16 cellular contexts compared by ENCODE assay signal in the genomic region with DNA sequence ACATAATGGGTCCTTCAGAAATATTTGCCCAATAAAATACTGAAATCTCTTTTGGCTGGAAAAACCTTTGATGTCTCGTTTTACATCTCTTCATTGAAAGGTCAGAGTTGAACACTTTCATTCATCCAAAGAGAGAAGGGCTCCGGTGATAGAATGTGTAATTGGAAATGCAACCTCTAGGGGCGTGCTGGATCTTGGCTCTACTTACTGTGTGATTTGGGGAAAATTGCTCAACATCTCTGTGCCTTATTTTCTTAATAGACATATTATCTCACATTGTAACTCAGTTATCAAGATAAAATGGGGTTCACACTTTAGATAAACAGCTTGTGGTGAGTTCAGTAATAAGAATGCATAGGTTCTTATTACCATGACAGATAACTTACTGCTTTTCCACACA.
DNase-seq lines count a peak whose midpoint lies in the region; ATAC-seq and TF ChIP-seq lines count a peak whose summit lies in the region.
"Had no signal": no experiment of that assay in that cellular context is flagged by ENCODE, and none has a peak within 500 bp of the region (broad histone marks: within the 10 kb centered on the region; RNA-seq: fewer than 3 reads in every experiment).

No MANE protein-coding gene starts in this region.

- H3K36me3 Mint-ChIP-seq in WTC11 (no peaks in the 10 kb centered on the region), glutamatergic neuron (ENCODE audit: unreplicated experiment) (no peaks in the 10 kb centered on the region), natural killer cell (peaks cover 8% of the 10 kb centered on the region)

- H3K4me2 ChIP-seq in HCT116 (ENCODE audit: low read length) = no peak overlapping the region

- no peaks in the 10 kb centered on the region for H3K36me3 ChIP-seq in HCT116 (ENCODE audit: control insufficient read depth in 1 of 2, insufficient read depth in 2 of 2, low read length in 2 of 2)
- H3K36me3 ChIP-seq: heart left ventricle had no signal

- H3K9ac ChIP-seq in HCT116 (ENCODE audit: low read length) = no peak overlapping the region

- TF ChIP-seq RAD21 in HCT116 (IDR thresholded peaks at IDR 0.05; ENCODE audit: low read depth) = no peak

- H3K27me3 ChIP-seq in HCT116 (ENCODE audit: insufficient read depth, low read length) = no peaks in the 10 kb centered on the region
- H3K27me3 ChIP-seq: heart left ventricle had no signal

- H3K27me3 Mint-ChIP-seq in WTC11 (ENCODE audit: low read depth) (no peaks in the 10 kb centered on the region), glutamatergic neuron (ENCODE audit: unreplicated experiment) (peaks cover 2% of the 10 kb centered on the region), natural killer cell (ENCODE audit: low read depth in 2 of 2) (no peaks in the 10 kb centered on the region)
- H3K27me3 Mint-ChIP-seq: activated CD8-positive, alpha-beta T cell treated with anti-CD3 and anti-CD28 coated beads for 36 hours had no signal

- no peak overlapping the region for H3K27ac ChIP-seq in HCT116 (ENCODE audit: low read depth, low read length)
- H3K27ac ChIP-seq: heart left ventricle had no signal

- no peaks in the 10 kb centered on the region for H3K9me3 ChIP-seq in HCT116 (ENCODE audit: control insufficient read depth in 1 of 2, insufficient read depth in 1 of 2, low read depth in 1 of 2, low read length in 2 of 2)
- H3K9me3 ChIP-seq: Caco-2 had no signal

- CTCF ChIA-PET in HCT116 (lab: Charles Lee) (no interaction called here), WTC11 (lab: Charles Lee) (no interaction called here)

- H3K9me2 ChIP-seq in HCT116 (ENCODE audit: insufficient read depth) = no peaks in the 10 kb centered on the region

- no peaks in the 10 kb centered on the region for H3K79me2 ChIP-seq in HCT116 (ENCODE audit: insufficient read depth, low read length)

- TF ChIP-seq CTCF in AG09309 (IDR thresholded peaks at IDR 0.05; ENCODE audit: control insufficient read depth, insufficient read depth, low read depth, low read length, missing control alignments) (peak; percentile 4), HCT116 (IDR thresholded peaks at IDR 0.05 in 2 of 3, conservative IDR thresholded peaks at IDR 0.05 in 1 of 3; ENCODE audit: borderline replicate concordance in 1 of 3, insufficient read depth in 1 of 3, low read depth in 2 of 3, low read length in 2 of 3) (peak in 2 of 3 experiments; percentile 17 to 24; a peak in 2 of 6 replicates), WTC11 (IDR thresholded peaks at IDR 0.05) (peak; percentile 60), glutamatergic neuron (IDR thresholded peaks at IDR 0.05; ENCODE audit: partially characterized antibody, unreplicated experiment) (peak; percentile 57), natural killer cell (IDR thresholded peaks at IDR 0.05) (no peak)

- H3K9me3 Mint-ChIP-seq in WTC11 = peaks cover 3% of the 10 kb centered on the region; the same call in 1 of the 2 replicates
- H3K9me3 Mint-ChIP-seq in glutamatergic neuron (ENCODE audit: unreplicated experiment) = no peaks in the 10 kb centered on the region
- H3K9me3 Mint-ChIP-seq in natural killer cell = peaks cover 6% of the 10 kb centered on the region in 2 donors

- no peak overlapping the region for H2AFZ ChIP-seq in HCT116 (ENCODE audit: low read depth, low read length, poor library complexity, severe bottlenecking)

- peaks cover 17% of the 10 kb centered on the region for H3K4me1 Mint-ChIP-seq in WTC11
- no peaks in the 10 kb centered on the region for H3K4me1 Mint-ChIP-seq in glutamatergic neuron (ENCODE audit: low read depth, unreplicated experiment)
- no peaks in the 10 kb centered on the region for H3K4me1 Mint-ChIP-seq in natural killer cell

- H3K4me3 ChIP-seq in AG09309 (ENCODE audit: control insufficient read depth, low read depth, low read length) (no peak overlapping the region), HCT116 (replicated peaks in 1 of 2; ENCODE audit: low read depth in 1 of 2, low read length in 2 of 2) (no peak overlapping the region)
- H3K4me3 ChIP-seq: heart left ventricle had no signal

- ATAC-seq in HCT116 (no peak), WTC11 (peak; percentile 78), natural killer cell (no peak), GM21717 (IDR thresholded peaks at IDR 0.05; ENCODE audit: unreplicated experiment) (no peak)
- ATAC-seq: activated CD8-positive, alpha-beta T cell treated with anti-CD3 and anti-CD28 coated beads for 36 hours; heart left ventricle had no signal

- no TSS peak for BruUV-seq in HCT116 (replicated peaks; lab: Mats Ljungman, UMichigan)

- RAD21 ChIA-PET in HCT116 (lab: Charles Lee; ENCODE audit: low non-redundant PET in 1 of 2, low total read pairs in 2 of 2, uncharacterized antibody in 2 of 2, unreplicated experiment in 2 of 2) = no interaction called here

- H3K4me1 ChIP-seq in HCT116 (ENCODE audit: control insufficient read depth in 1 of 2, insufficient read depth in 2 of 2, low read length in 2 of 2) = no peaks in the 10 kb centered on the region
- H3K4me1 ChIP-seq: Caco-2, heart left ventricle had no signal

- H3K27ac Mint-ChIP-seq in WTC11 (no peak overlapping the region), glutamatergic neuron (ENCODE audit: unreplicated experiment) (no peak overlapping the region), natural killer cell (no peak overlapping the region)
- H3K27ac Mint-ChIP-seq: activated CD8-positive, alpha-beta T cell treated with anti-CD3 and anti-CD28 coated beads for 36 hours had no signal

- POLR2A ChIA-PET in HCT116 (lab: Charles Lee) = no interaction called here
- POLR2A ChIA-PET in WTC11 (lab: Charles Lee) = no interaction called here

- no peaks in the 10 kb centered on the region for H4K20me1 ChIP-seq in HCT116 (ENCODE audit: insufficient read depth)

- intact Hi-C loops in HCT116 (cut with micrococcal nuclease) = no loop called here
- intact Hi-C loops in natural killer cell (cut with micrococcal nuclease) = no loop called here

- DNase-seq in AG09309 (ENCODE audit: low read depth) (no peak), HCT116 (ENCODE audit: low read depth, low spot score) (no peak), WTC11 (ENCODE audit: low spot score) (peak; percentile 17), glutamatergic neuron (no peak), NCI-H1694 (lab: John Stamatoyannopoulos, UW) (no peak), MV-4-11 (lab: John Stamatoyannopoulos, UW) (no peak), natural killer cell (no peak)
- DNase-seq: activated CD8-positive, alpha-beta T cell treated with anti-CD3 and anti-CD28 coated beads for 36 hours; Caco-2; heart left ventricle; NCI-H1417 treated with DMSO at 0.1 percent for 48 hours; NCI-H226; small intestine; stimulated activated naive CD4-positive, alpha-beta T cell treated with Interleukin-2 at 50 U/mL for 16 hours; SW 1271 had no signal

- H3K4me3 Mint-ChIP-seq in WTC11 (no peak overlapping the region), glutamatergic neuron (ENCODE audit: unreplicated experiment) (no peak overlapping the region), natural killer cell (no peak overlapping the region)
- H3K4me3 Mint-ChIP-seq: activated CD8-positive, alpha-beta T cell treated with anti-CD3 and anti-CD28 coated beads for 36 hours had no signal

- TF ChIP-seq POLR2A in HCT116 (IDR thresholded peaks at IDR 0.05; ENCODE audit: borderline replicate concordance, extremely low read depth, insufficient read depth, insufficient read length) = no peak

TF ChIP-seq in HCT116, 20 proteins besides CTCF, POLR2A, EP300 and RAD21 (continues in another document):
- TF ChIP-seq SP1 (IDR thresholded peaks at IDR 0.05; ENCODE audit: low read depth) = no peak

TF ChIP-seq in WTC11, 78 proteins besides CTCF, POLR2A, EP300 and RAD21 (continues in another document):
- TF ChIP-seq, protein P1, sequence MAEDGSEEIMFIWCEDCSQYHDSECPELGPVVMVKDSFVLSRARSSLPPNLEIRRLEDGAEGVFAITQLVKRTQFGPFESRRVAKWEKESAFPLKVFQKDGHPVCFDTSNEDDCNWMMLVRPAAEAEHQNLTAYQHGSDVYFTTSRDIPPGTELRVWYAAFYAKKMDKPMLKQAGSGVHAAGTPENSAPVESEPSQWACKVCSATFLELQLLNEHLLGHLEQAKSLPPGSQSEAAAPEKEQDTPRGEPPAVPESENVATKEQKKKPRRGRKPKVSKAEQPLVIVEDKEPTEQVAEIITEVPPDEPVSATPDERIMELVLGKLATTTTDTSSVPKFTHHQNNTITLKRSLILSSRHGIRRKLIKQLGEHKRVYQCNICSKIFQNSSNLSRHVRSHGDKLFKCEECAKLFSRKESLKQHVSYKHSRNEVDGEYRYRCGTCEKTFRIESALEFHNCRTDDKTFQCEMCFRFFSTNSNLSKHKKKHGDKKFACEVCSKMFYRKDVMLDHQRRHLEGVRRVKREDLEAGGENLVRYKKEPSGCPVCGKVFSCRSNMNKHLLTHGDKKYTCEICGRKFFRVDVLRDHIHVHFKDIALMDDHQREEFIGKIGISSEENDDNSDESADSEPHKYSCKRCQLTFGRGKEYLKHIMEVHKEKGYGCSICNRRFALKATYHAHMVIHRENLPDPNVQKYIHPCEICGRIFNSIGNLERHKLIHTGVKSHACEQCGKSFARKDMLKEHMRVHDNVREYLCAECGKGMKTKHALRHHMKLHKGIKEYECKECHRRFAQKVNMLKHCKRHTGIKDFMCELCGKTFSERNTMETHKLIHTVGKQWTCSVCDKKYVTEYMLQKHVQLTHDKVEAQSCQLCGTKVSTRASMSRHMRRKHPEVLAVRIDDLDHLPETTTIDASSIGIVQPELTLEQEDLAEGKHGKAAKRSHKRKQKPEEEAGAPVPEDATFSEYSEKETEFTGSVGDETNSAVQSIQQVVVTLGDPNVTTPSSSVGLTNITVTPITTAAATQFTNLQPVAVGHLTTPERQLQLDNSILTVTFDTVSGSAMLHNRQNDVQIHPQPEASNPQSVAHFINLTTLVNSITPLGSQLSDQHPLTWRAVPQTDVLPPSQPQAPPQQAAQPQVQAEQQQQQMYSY (CRISPR knock-in tag; IDR thresholded peaks at IDR 0.05) = no peak
- TF ChIP-seq TP53 (CRISPR knock-in tag; IDR thresholded peaks at IDR 0.05) = no peak
- TF ChIP-seq ZNF121 (CRISPR knock-in tag; IDR thresholded peaks at IDR 0.05) = no peak
- TF ChIP-seq TCF7 (CRISPR knock-in tag; IDR thresholded peaks at IDR 0.05; ENCODE audit: low read depth) = no peak
- TF ChIP-seq, protein P2, sequence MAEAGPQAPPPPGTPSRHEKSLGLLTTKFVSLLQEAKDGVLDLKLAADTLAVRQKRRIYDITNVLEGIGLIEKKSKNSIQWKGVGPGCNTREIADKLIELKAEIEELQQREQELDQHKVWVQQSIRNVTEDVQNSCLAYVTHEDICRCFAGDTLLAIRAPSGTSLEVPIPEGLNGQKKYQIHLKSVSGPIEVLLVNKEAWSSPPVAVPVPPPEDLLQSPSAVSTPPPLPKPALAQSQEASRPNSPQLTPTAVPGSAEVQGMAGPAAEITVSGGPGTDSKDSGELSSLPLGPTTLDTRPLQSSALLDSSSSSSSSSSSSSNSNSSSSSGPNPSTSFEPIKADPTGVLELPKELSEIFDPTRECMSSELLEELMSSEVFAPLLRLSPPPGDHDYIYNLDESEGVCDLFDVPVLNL (CRISPR knock-in tag; IDR thresholded peaks at IDR 0.05; ENCODE audit: borderline replicate concordance, low read depth) = no peak
- TF ChIP-seq RORB (CRISPR knock-in tag; IDR thresholded peaks at IDR 0.05) = no peak
